23 cellular contexts compared by ENCODE assay signal in the genomic region with DNA sequence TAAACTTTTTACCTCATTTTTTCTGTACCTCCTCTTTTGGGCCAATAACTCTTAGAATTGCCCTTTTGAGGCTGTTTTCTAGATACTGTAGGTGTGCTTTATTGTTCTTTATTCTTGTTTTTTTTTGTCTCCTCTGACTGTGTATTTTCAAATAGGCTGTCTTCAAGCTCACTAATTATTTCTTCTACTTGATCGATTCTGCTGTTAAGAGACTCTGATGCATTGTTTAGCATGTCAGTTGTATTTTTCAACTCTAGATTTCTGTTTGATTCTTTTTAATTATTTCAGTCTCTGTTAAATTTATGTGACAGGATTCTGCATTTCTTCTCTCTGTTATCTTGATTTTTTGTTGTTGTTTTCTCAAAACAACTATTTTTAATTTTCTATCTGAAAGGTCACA.
DNase-seq lines count a peak whose midpoint lies in the region; ATAC-seq, FAIRE-seq and TF ChIP-seq lines count a peak whose summit lies in the region.
"Had no signal": no experiment of that assay in that cellular context is flagged by ENCODE, and none has a peak within 500 bp of the region (broad histone marks: within the 10 kb centered on the region; RNA-seq: fewer than 3 reads in every experiment).

No MANE protein-coding gene starts in this region.

- no peaks in the 10 kb centered on the region for H3K27me3 Mint-ChIP-seq in Caco-2 (ENCODE audit: insufficient read depth, unreplicated experiment)
- H3K27me3 Mint-ChIP-seq: B cell; CD4-positive, alpha-beta T cell had no signal

- no peak for TF ChIP-seq CTCF in SK-N-SH (IDR thresholded peaks at IDR 0.05)
- TF ChIP-seq CTCF in Caco-2 (IDR thresholded peaks at IDR 0.05; ENCODE audit: insufficient read depth in 1 of 2, low read depth in 1 of 2, low read length in 1 of 2, severe bottlenecking in 1 of 2, unreplicated experiment in 1 of 2) = no peak
- no peak for TF ChIP-seq CTCF in K562 (IDR thresholded peaks at IDR 0.05 in 2 of 3, conservative IDR thresholded peaks at IDR 0.05 in 1 of 3; ENCODE audit: insufficient read depth in 2 of 3, low read depth in 1 of 3, low read length in 3 of 3)

- no peak overlapping the region for H3K4me3 Mint-ChIP-seq in Caco-2 (ENCODE audit: unreplicated experiment)
- H3K4me3 Mint-ChIP-seq: B cell; CD4-positive, alpha-beta T cell; CD8-positive, alpha-beta T cell had no signal

- H3K9me3 ChIP-seq in SK-N-SH (0 out of 2 replicates have a peak, but pooled peaks cover 12% of the 10 kb centered on the region), Caco-2 (no peaks in the 10 kb centered on the region), K562 (replicated peaks; ENCODE audit: control insufficient read depth, insufficient read depth, low read depth, low read length) (peaks cover 3% of the 10 kb centered on the region; the same call in 1 of the 2 replicates)
- H3K9me3 ChIP-seq: A549 had no signal

- no peaks in the 10 kb centered on the region for H3K4me1 Mint-ChIP-seq in Caco-2 (ENCODE audit: low read depth, unreplicated experiment)
- H3K4me1 Mint-ChIP-seq: B cell had no signal

- H3K4me1 ChIP-seq in SK-N-SH (ENCODE audit: control insufficient read depth in 1 of 2, insufficient read depth in 2 of 2, low read depth in 1 of 2, low read length in 1 of 2) (no peaks in the 10 kb centered on the region; a peak in 1 of 4 replicates), Caco-2 (no peaks in the 10 kb centered on the region), K562 (replicated peaks in 1 of 2; ENCODE audit: control insufficient read depth in 2 of 2, insufficient read depth in 2 of 2, low read length in 2 of 2) (no peaks in the 10 kb centered on the region)
- H3K4me1 ChIP-seq: A549; BLaER1 treated with 17β-estradiol and CSF1 and Interleukin-3, amounts not matched to agents 10 nM and 100 nM had no signal

- intact Hi-C loops in Caco-2 (cut with micrococcal nuclease; ENCODE audit: unreplicated experiment) = no loop called here
- intact Hi-C loops in K562 (cut with micrococcal nuclease) = no loop called here

- peak overlapping the region; percentile 57 for H3K27ac Mint-ChIP-seq in Caco-2 (ENCODE audit: unreplicated experiment)
- H3K27ac Mint-ChIP-seq: B cell; CD4-positive, alpha-beta T cell; CD8-positive, alpha-beta T cell had no signal

- no peak for FAIRE-seq in K562 (lab: Jason Lieb, UNC)
- FAIRE-seq: A549, GM12878, GM12892, GM18507 had no signal

- BruUV-seq in Caco-2 (replicated peaks; lab: Mats Ljungman, UMichigan) (no TSS peak), K562 (replicated peaks; lab: Mats Ljungman, UMichigan) (no TSS peak)

- H3K27me3 ChIP-seq in SK-N-SH (ENCODE audit: insufficient read depth) (no peaks in the 10 kb centered on the region), Caco-2 (replicated peaks; ENCODE audit: control insufficient read depth, insufficient read depth, low read length) (no peaks in the 10 kb centered on the region), K562 (ENCODE audit: control insufficient read depth in 2 of 2, insufficient read depth in 2 of 2, low read length in 2 of 2) (no peaks in the 10 kb centered on the region)
- H3K27me3 ChIP-seq: BLaER1 treated with 17β-estradiol and CSF1 and Interleukin-3, amounts not matched to agents 10 nM and 100 nM had no signal

- H2AFZ ChIP-seq in SK-N-SH (ENCODE audit: low read depth) = no peak overlapping the region
- H2AFZ ChIP-seq in K562 (ENCODE audit: low read depth, low read length) = no peak overlapping the region

- H3K9me3 Mint-ChIP-seq in Caco-2 (ENCODE audit: unreplicated experiment) = peaks cover 21% of the 10 kb centered on the region

- TF ChIP-seq RAD21 in SK-N-SH (IDR thresholded peaks at IDR 0.05; ENCODE audit: low read length) (no peak), K562 (CRISPR knock-in tag; conservative IDR thresholded peaks at IDR 0.05 in 1 of 2, IDR thresholded peaks at IDR 0.05 in 1 of 2) (no peak)

- H3K27ac ChIP-seq in SK-N-SH (ENCODE audit: low read depth in 2 of 2, low read length in 1 of 2) (no peak overlapping the region), K562 (ENCODE audit: extremely low read depth, low read depth, low read length) (no peak overlapping the region)
- H3K27ac ChIP-seq: 22Rv1; A549; BLaER1 treated with 17β-estradiol and CSF1 and Interleukin-3, amounts not matched to agents 10 nM and 100 nM; C4-2B had no signal

- H3F3A ChIP-seq in SK-N-SH (replicated peaks; ENCODE audit: insufficient read depth) = peaks cover 9% of the 10 kb centered on the region

- H3K36me3 Mint-ChIP-seq in Caco-2 (ENCODE audit: insufficient read depth, unreplicated experiment) = peaks cover 16% of the 10 kb centered on the region

- H3K4me2 ChIP-seq in SK-N-SH (no peak overlapping the region), K562 (ENCODE audit: insufficient read depth, low read length) (no peak overlapping the region)
- H3K4me2 ChIP-seq: A549; BLaER1 treated with 17β-estradiol and CSF1 and Interleukin-3, amounts not matched to agents 10 nM and 100 nM had no signal

- CTCF ChIA-PET in SK-N-SH (lab: Yijun Ruan, JAX) = interaction anchor here (0.9 to 1.5 kb wide), 3 partner anchors 12 to 556 kb away, joined by 3 to 4 read pairs (median 3); a partner anchor contains a TSS
- CTCF ChIA-PET in Caco-2 (lab: Charles Lee) = no interaction called here
- CTCF ChIA-PET in K562 (lab: Yijun Ruan, JAX; ENCODE audit: low intra/inter-chr PET ratio) = no interaction called here

- POLR2A ChIA-PET in SK-N-SH (lab: Yijun Ruan, JAX) = no interaction called here
- POLR2A ChIA-PET in Caco-2 (lab: Charles Lee) = no interaction called here
- POLR2A ChIA-PET in K562 (lab: Yijun Ruan, JAX) = no interaction called here

- in situ Hi-C loops in K562 (cut with MboI) = no loop called here

- H3K9me2 ChIP-seq in SK-N-SH = no peaks in the 10 kb centered on the region

- H3K36me3 ChIP-seq in SK-N-SH (replicated peaks in 1 of 2; ENCODE audit: control insufficient read depth in 1 of 2, insufficient read depth in 2 of 2, low read length in 1 of 2) (peaks cover 5 to 30% of the 10 kb centered on the region in 2 experiments), Caco-2 (ENCODE audit: control insufficient read depth, insufficient read depth, low read length) (no peaks in the 10 kb centered on the region), K562 (ENCODE audit: control insufficient read depth, insufficient read depth, low read length) (no peaks in the 10 kb centered on the region)

- 100% methylated on average over 1 of the region's 1 CpG for WGBS in SK-N-SH (ENCODE audit: low lambda C conversion rate)
- 0% methylated on average over 1 of the region's 1 CpG for WGBS in K562 (ENCODE audit: insufficient coverage, low coverage, missing lambda C conversion rate)

- ATAC-seq in SK-N-SH treated with all-trans-retinoic acid at 6 μM for 48 hours (no peak), K562 (no peak)
- ATAC-seq: A549; CD8-positive, alpha-beta T cell; GM12878 had no signal

- no peaks in the 10 kb centered on the region for H3K9me1 ChIP-seq in K562 (ENCODE audit: control insufficient read depth, insufficient read depth, low read length)

- no peak for DNase-seq in SK-N-SH
- no peak for DNase-seq in Caco-2
- DNase-seq in K562 (ENCODE audit: extremely low read depth in 1 of 4, low spot score in 3 of 4) = no peak
- DNase-seq in NCI-H1048 (lab: John Stamatoyannopoulos, UW) = no peak
- DNase-seq: AML-193; CD4-positive, alpha-beta T cell; CD8-positive, alpha-beta T cell; DMS 273 treated with DMSO at 0.1 percent for 48 hours; DMS153; DMS53; DMS79; DND-41; EL; GDM1 had no signal

- TF ChIP-seq POLR2A in K562 (conservative IDR thresholded peaks at IDR 0.05) = no peak

- no peaks in the 10 kb centered on the region for H4K20me1 ChIP-seq in SK-N-SH (ENCODE audit: insufficient read depth)
- H4K20me1 ChIP-seq in K562 (replicated peaks; ENCODE audit: control insufficient read depth, insufficient read depth, low read length) = no peaks in the 10 kb centered on the region
- H4K20me1 ChIP-seq: BLaER1 treated with 17β-estradiol and CSF1 and Interleukin-3, amounts not matched to agents 10 nM and 100 nM had no signal

- H3K9ac ChIP-seq in SK-N-SH (no peak overlapping the region), K562 (ENCODE audit: insufficient read depth in 1 of 2, low read depth in 2 of 2, low read length in 2 of 2) (no peak overlapping the region)
- H3K9ac ChIP-seq: BLaER1 treated with 17β-estradiol and CSF1 and Interleukin-3, amounts not matched to agents 10 nM and 100 nM had no signal

- H3K4me3 ChIP-seq in SK-N-SH (ENCODE audit: low read depth in 2 of 2, low read length in 1 of 2) = no peak overlapping the region
- H3K4me3 ChIP-seq in Caco-2 (ENCODE audit: low read depth, low read length) = no peak overlapping the region
- H3K4me3 ChIP-seq in K562 = no peak overlapping the region
- H3K4me3 ChIP-seq: A549; BLaER1 treated with 17β-estradiol and CSF1 and Interleukin-3, amounts not matched to agents 10 nM and 100 nM; GM12878 had no signal

- no peaks in the 10 kb centered on the region for H3K79me2 ChIP-seq in SK-N-SH (ENCODE audit: insufficient read depth)
- no peaks in the 10 kb centered on the region for H3K79me2 ChIP-seq in K562 (ENCODE audit: control insufficient read depth, insufficient read depth, low read length)

- no peak for TF ChIP-seq EP300 in SK-N-SH (IDR thresholded peaks at IDR 0.05; ENCODE audit: borderline replicate concordance in 1 of 2, low read depth in 1 of 2, low read length in 1 of 2)
- no peak for TF ChIP-seq EP300 in K562 (IDR thresholded peaks at IDR 0.05; ENCODE audit: low read length)

TF ChIP-seq in SK-N-SH treated with all-trans-retinoic acid at 6 μM for 48 hours, 23 proteins besides CTCF, POLR2A, EP300 and RAD21 (continues in another document):
- TF ChIP-seq ESRRG (CRISPR knock-in tag; IDR thresholded peaks at IDR 0.05) (no peak), SNAI2 (CRISPR knock-in tag; IDR thresholded peaks at IDR 0.05) (no peak)

TF ChIP-seq in SK-N-SH, 30 proteins besides CTCF, POLR2A, EP300 and RAD21 (continues in another document):
- TF ChIP-seq TAF1 (IDR thresholded peaks at IDR 0.05; ENCODE audit: borderline replicate concordance, low read depth, low read length) = no peak
- TF ChIP-seq JUND (IDR thresholded peaks at IDR 0.05) = no peak
- TF ChIP-seq RCOR1 (IDR thresholded peaks at IDR 0.05; ENCODE audit: low read length) = no peak
- TF ChIP-seq FOXM1 (IDR thresholded peaks at IDR 0.05; ENCODE audit: low read depth) = no peak
- no peak for TF ChIP-seq CHD2 (IDR thresholded peaks at IDR 0.05; ENCODE audit: low read length, partially characterized antibody)

TF ChIP-seq in K562, 482 proteins besides CTCF, POLR2A, EP300 and RAD21 (continues in another document):
- TF ChIP-seq ZNF445 (CRISPR knock-in tag; IDR thresholded peaks at IDR 0.05; ENCODE audit: low read depth) (no peak), TRIM24 (IDR thresholded peaks at IDR 0.05) (peak in 1 of 2 experiments; percentile 77; a peak in 1 of 4 replicates), TRIM28 (IDR thresholded peaks at IDR 0.05) (peak; percentile 94; the same call in 1 of the 2 replicates)
